Comparison of ENCODE assay signal across 1 cellular context in the genomic region with DNA sequence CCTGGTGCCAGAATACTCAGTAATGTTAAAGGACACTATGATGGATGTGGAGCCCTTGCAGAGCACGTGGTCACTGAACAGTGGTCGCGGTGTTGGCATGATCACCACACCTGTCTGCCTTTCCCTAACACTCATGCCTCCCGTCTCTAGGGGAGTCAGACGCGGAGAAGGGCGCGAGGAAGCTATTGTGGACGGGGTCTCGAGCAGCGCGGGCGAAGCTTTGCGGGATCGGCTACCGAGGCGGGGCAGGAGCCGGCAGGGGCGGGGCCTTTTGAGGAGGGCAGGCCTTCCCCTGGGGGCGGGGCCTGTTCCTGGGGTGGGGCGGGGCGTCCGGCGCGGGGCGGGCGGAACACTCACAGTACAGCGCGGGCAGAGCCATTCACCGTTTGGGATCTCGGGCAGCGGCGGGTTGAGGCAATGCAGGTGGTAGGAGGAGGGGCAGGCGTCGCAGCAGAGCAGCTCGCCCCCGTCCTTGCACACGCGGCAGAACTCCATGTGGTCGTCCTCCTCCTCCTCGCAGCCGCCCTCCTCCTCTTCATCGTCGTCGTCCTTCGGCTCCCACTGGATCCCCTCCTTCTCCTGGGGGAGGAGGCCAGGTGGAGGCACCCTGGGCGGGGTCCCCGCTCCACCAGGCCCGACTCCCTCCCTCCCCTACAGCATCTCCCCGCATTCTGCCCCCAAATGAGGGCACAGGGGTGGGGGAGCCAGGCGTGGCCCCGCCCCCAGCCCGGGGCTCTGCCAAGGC.
TF ChIP-seq lines count a peak whose summit lies in the region.

No MANE protein-coding gene starts in this region.

TF ChIP-seq in H1, 55 proteins besides CTCF, POLR2A, EP300 and RAD21:
- no peak for TF ChIP-seq SUZ12 (IDR thresholded peaks at IDR 0.05; ENCODE audit: low read length)
- TF ChIP-seq HDAC6 (IDR thresholded peaks at IDR 0.05; ENCODE audit: low read depth, low read length): no peak
- no peak for TF ChIP-seq BACH1 (IDR thresholded peaks at IDR 0.05; ENCODE audit: low read length)
- no peak for TF ChIP-seq SRF (IDR thresholded peaks at IDR 0.05; ENCODE audit: low read depth, low read length)
- TF ChIP-seq POLR2AphosphoS5 (IDR thresholded peaks at IDR 0.05; ENCODE audit: low read depth, low read length): peak; percentile 62; the same call in 1 of the 2 replicates
- no peak for TF ChIP-seq ATF3 (IDR thresholded peaks at IDR 0.05; ENCODE audit: insufficient read depth, low read depth, low read length)
- TF ChIP-seq MAX (IDR thresholded peaks at IDR 0.05): peak; percentile 98
- TF ChIP-seq PHF8 (conservative IDR thresholded peaks at IDR 0.05; ENCODE audit: low read depth, low read length): 0 out of 2 replicates have a peak, but pooled peaks have one; percentile 14
- TF ChIP-seq NRF1 (IDR thresholded peaks at IDR 0.05; ENCODE audit: low read depth, low read length): no peak
- 0 out of 2 replicates have a peak, but pooled peaks have one; percentile 28 for TF ChIP-seq TCF12 (IDR thresholded peaks at IDR 0.05; ENCODE audit: low read depth, low read length)
- peak; percentile 37; the same call in 1 of the 2 replicates for TF ChIP-seq RBBP5 (IDR thresholded peaks at IDR 0.05; ENCODE audit: borderline replicate concordance, low read depth, low read length)
- TF ChIP-seq FOSL1 (IDR thresholded peaks at IDR 0.05; ENCODE audit: insufficient read depth, low read depth, low read length): no peak
- TF ChIP-seq TAF1 (IDR thresholded peaks at IDR 0.05; ENCODE audit: low read depth, low read length): peak; percentile 48; the same call in 1 of the 2 replicates
- peak; percentile 45; the same call in 1 of the 2 replicates for TF ChIP-seq KDM1A (IDR thresholded peaks at IDR 0.05; ENCODE audit: borderline replicate concordance, low read length)
- TF ChIP-seq EGR1 (IDR thresholded peaks at IDR 0.05; ENCODE audit: borderline replicate concordance, low read depth, low read length): peak; percentile 46; the same call in 1 of the 2 replicates
- no peak for TF ChIP-seq GABPA (IDR thresholded peaks at IDR 0.05; ENCODE audit: borderline replicate concordance, insufficient read depth, low read length)
- peak; percentile 81 for TF ChIP-seq KDM4A (IDR thresholded peaks at IDR 0.05; ENCODE audit: low read depth, low read length, severe bottlenecking)
- peak; percentile 97 for TF ChIP-seq E2F6 (IDR thresholded peaks at IDR 0.05)
- TF ChIP-seq HDAC2 (IDR thresholded peaks at IDR 0.05; ENCODE audit: borderline replicate concordance in 1 of 2, low read depth in 2 of 2, low read length in 2 of 2): 0 out of 4 replicates have a peak, but pooled peaks of 1 of the 2 experiments have one; percentile 31
